In the genomic region with DNA sequence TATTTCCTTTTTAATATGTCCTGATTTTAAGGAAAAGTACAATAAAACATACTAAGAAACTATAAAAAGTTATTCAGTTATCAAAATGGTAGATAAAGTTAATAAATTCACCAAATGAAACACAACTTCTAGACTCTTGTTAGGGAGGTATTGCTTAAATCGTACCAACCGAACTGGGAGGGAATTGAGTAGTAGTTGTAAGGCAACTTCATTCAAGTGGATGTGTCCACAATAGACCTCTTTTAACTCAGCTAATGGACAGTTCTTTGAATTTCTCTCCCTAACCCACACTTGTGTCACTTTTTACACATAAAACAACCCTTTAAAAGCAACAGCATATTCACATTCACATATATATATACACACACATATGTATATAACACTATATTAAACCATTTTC, we compare ENCODE assay signal across 22 cellular contexts. TPM values are rescaled to one million over a fixed set of nuclear protein-coding genes. Genes with fewer than 3 reads are reported as not detected.
DNase-seq lines count a peak whose midpoint lies in the region; ATAC-seq, FAIRE-seq and TF ChIP-seq lines count a peak whose summit lies in the region.
"Had no signal": no experiment of that assay in that cellular context is flagged by ENCODE, and none has a peak within 500 bp of the region (broad histone marks: within the 10 kb centered on the region; RNA-seq: fewer than 3 reads in every experiment).

No MANE protein-coding gene starts in this region.

- TF ChIP-seq CTCF in HepG2 (CRISPR knock-in tag; IDR thresholded peaks at IDR 0.05) = no peak
- TF ChIP-seq CTCF in right lobe of liver (IDR thresholded peaks at IDR 0.05) = no peak
- no peak for TF ChIP-seq CTCF in smooth muscle cell (IDR thresholded peaks at IDR 0.05; ENCODE audit: borderline replicate concordance, insufficient read depth, poor library complexity, severe bottlenecking)

- H4K20me1 ChIP-seq in HepG2 (ENCODE audit: insufficient read depth, low read length) (peaks cover 28% of the 10 kb centered on the region), smooth muscle cell (ENCODE audit: low read depth) (no peaks in the 10 kb centered on the region)
- H4K20me1 ChIP-seq: BLaER1 had no signal

- POLR2A ChIA-PET in HepG2 (lab: Yijun Ruan, JAX) = no interaction called here

- FAIRE-seq in HepG2 (lab: Jason Lieb, UNC) (no peak), TTC549 (lab: Jason Lieb, UNC) (peak; percentile 5), small intestine (lab: Jason Lieb, UNC) (peak; percentile 23)
- FAIRE-seq: GM12878, GM12892 had no signal

- WGBS in HepG2 (ENCODE audit: low lambda C conversion rate) = 95% methylated on average over 2 of the region's 2 CpGs
- whole genome bisulfite sequencing in right lobe of liver (ENCODE audit: insufficient coverage, low coverage, low lambda C conversion rate, missing lambda C conversion rate) = 51% methylated on average over 2 of the region's 2 CpGs
- 93 to 98% (median 96%) methylated on average over 2 of the region's 2 CpGs for WGBS in small intestine, 3 donors
- whole genome bisulfite sequencing in smooth muscle cell (ENCODE audit: low lambda C conversion rate) = 90% methylated on average over 2 of the region's 2 CpGs

- CTCF ChIA-PET in HepG2 (lab: Yijun Ruan, JAX; ENCODE audit: low intra/inter-chr PET ratio, low total read pairs) = interaction anchor here (1.8 to 7.2 kb wide), 2 partner anchors 84 to 346 kb away, joined by 8 to 258 read pairs; no protein-coding TSS in a partner anchor

- H3K4me3 ChIP-seq in HepG2 (replicated peaks in 1 of 3; ENCODE audit: insufficient read depth in 1 of 3, low read depth in 2 of 3, low read length in 3 of 3) (no peak overlapping the region), right lobe of liver (no peak overlapping the region), small intestine (ENCODE audit: low read depth in 1 of 2, low read length in 2 of 2) (no peak overlapping the region), smooth muscle cell (no peak overlapping the region)
- H3K4me3 ChIP-seq: BLaER1, GM12878 had no signal

- in situ Hi-C loops in HepG2 (cut with HindIII; ENCODE audit: extremely low pct_ligation_motif_present, low pct_unique_long_range_greater_than_20kb) = no loop called here

- H3F3A ChIP-seq in smooth muscle cell (ENCODE audit: low read depth) = no peaks in the 10 kb centered on the region

- BruUV-seq in HepG2 (replicated peaks; lab: Mats Ljungman, UMichigan) = no TSS peak

- 0 out of 2 replicates have a peak, but pooled peaks cover 14% of the 10 kb centered on the region for H3K9me3 ChIP-seq in HepG2 (ENCODE audit: low read length)
- H3K9me3 ChIP-seq in right lobe of liver = no peaks in the 10 kb centered on the region
- H3K9me3 ChIP-seq in small intestine (ENCODE audit: control insufficient read depth, low read depth) = no peaks in the 10 kb centered on the region
- H3K9me3 ChIP-seq in smooth muscle cell (replicated peaks; ENCODE audit: low read depth) = no peaks in the 10 kb centered on the region
- H3K9me3 ChIP-seq: BE2C had no signal

- no peak for TF ChIP-seq RAD21 in HepG2 (CRISPR knock-in tag; IDR thresholded peaks at IDR 0.05)

- no peak for TF ChIP-seq POLR2A in HepG2 (IDR thresholded peaks at IDR 0.05; ENCODE audit: insufficient read depth in 1 of 2, low read depth in 2 of 2, low read length in 2 of 2)
- no peak for TF ChIP-seq POLR2A in right lobe of liver (IDR thresholded peaks at IDR 0.05)

- H3K27ac ChIP-seq in HepG2 (ENCODE audit: extremely low read length, insufficient read depth, low read length) = no peak overlapping the region
- H3K27ac ChIP-seq in right lobe of liver = no peak overlapping the region
- H3K27ac ChIP-seq in small intestine (ENCODE audit: low read depth in 1 of 2, low read length in 1 of 2) = no peak overlapping the region
- H3K27ac ChIP-seq in smooth muscle cell (ENCODE audit: low read depth) = no peak overlapping the region
- H3K27ac ChIP-seq: 22Rv1, BLaER1 had no signal

- H3K79me2 ChIP-seq in HepG2 (ENCODE audit: insufficient read depth, low read length) (peaks cover 29% of the 10 kb centered on the region), smooth muscle cell (ENCODE audit: low read depth) (no peaks in the 10 kb centered on the region)

- H3K4me1 ChIP-seq in HepG2 (ENCODE audit: insufficient read depth, low read length) (peaks cover 16% of the 10 kb centered on the region), right lobe of liver (peaks cover 0 to 4% (median 2%) of the 10 kb centered on the region in 4 donors), small intestine (ENCODE audit: control insufficient read depth in 2 of 2, insufficient read depth in 1 of 2, low read depth in 1 of 2, low read length in 1 of 2) (no peaks in the 10 kb centered on the region), smooth muscle cell (ENCODE audit: low read depth) (no peaks in the 10 kb centered on the region)
- H3K4me1 ChIP-seq: BE2C had no signal

- intact Hi-C loops in HepG2 (cut with micrococcal nuclease; ENCODE audit: unreplicated experiment) = no loop called here
- intact Hi-C loops in right lobe of liver (cut with DNase I) = no loop called here

- peaks cover 31 to 68% of the 10 kb centered on the region in 2 experiments for H3K36me3 ChIP-seq in HepG2 (replicated peaks in 1 of 2; ENCODE audit: control insufficient read depth in 1 of 2, insufficient read depth in 2 of 2, low read length in 2 of 2)
- peaks cover 0 to 28% (median 8%) of the 10 kb centered on the region in 4 donors for H3K36me3 ChIP-seq in right lobe of liver
- H3K36me3 ChIP-seq in small intestine (ENCODE audit: control insufficient read depth in 2 of 2, insufficient read depth in 2 of 2, low read length in 2 of 2) = peaks cover 0 to 2% of the 10 kb centered on the region in 2 donors
- H3K36me3 ChIP-seq in smooth muscle cell (ENCODE audit: low read depth) = peaks cover 22% of the 10 kb centered on the region
- H3K36me3 ChIP-seq: BE2C, BLaER1 had no signal

- TF ChIP-seq EP300 in HepG2 (IDR thresholded peaks at IDR 0.05; ENCODE audit: low read depth in 2 of 2, low read length in 2 of 2) (no peak), HepG2 (CRISPR knock-in tag; IDR thresholded peaks at IDR 0.05; ENCODE audit: borderline replicate concordance) (no peak)

- ATAC-seq in HepG2 (no peak), right lobe of liver (no peak), GM18858 (IDR thresholded peaks at IDR 0.05; ENCODE audit: unreplicated experiment) (no peak), HG03045 (IDR thresholded peaks at IDR 0.05; ENCODE audit: unreplicated experiment) (no peak)
- ATAC-seq: GM12878 had no signal

- H3K27me3 ChIP-seq in HepG2 (ENCODE audit: control insufficient read depth in 1 of 2, insufficient read depth in 2 of 2, low read length in 2 of 2) (no peaks in the 10 kb centered on the region), right lobe of liver (no peaks in the 10 kb centered on the region), small intestine (ENCODE audit: control insufficient read depth in 2 of 2, insufficient read depth in 2 of 2, low read length in 2 of 2) (no peaks in the 10 kb centered on the region), smooth muscle cell (ENCODE audit: low read depth) (no peaks in the 10 kb centered on the region)
- H3K27me3 ChIP-seq: BE2C, BLaER1 had no signal

- H3K4me2 ChIP-seq in HepG2 (ENCODE audit: low read depth, low read length) = no peak overlapping the region
- no peak overlapping the region for H3K4me2 ChIP-seq in smooth muscle cell
- H3K4me2 ChIP-seq: BLaER1 had no signal

- no peak overlapping the region for H2AFZ ChIP-seq in HepG2 (ENCODE audit: low read length)
- no peak overlapping the region for H2AFZ ChIP-seq in smooth muscle cell (ENCODE audit: low read depth)

- H3K9ac ChIP-seq in HepG2 (ENCODE audit: insufficient read depth, low read depth, low read length) (no peak overlapping the region), smooth muscle cell (ENCODE audit: low read depth) (no peak overlapping the region)
- H3K9ac ChIP-seq: BLaER1 had no signal

- DNase-seq in HepG2 (ENCODE audit: low spot score) (no peak), right lobe of liver (no peak), small intestine (no peak), smooth muscle cell (lab: John Stamatoyannopoulos, UW; ENCODE audit: unreplicated experiment) (no peak)
- DNase-seq: BE2C; C1 segment of cervical spinal cord; CD4-positive, alpha-beta memory T cell; CD8-positive, alpha-beta memory T cell; COR-L47; DMS 273 treated with DMSO at 0.1 percent for 48 hours; DMS153; DMS79; DND-41; GDM1 had no signal

RNA-seq across cellular contexts. Expression of gene CALCRL, which starts 49.1 kb away (rescaled TPM):
- total RNA-seq in HepG2 (2016; rRNA removed; fragmentation: Illumina TruSeq; extraction: Trizol) (0.02 TPM in 1 of 2 replicates, not detected in the other), right lobe of liver (10 to 100 TPM in 1 of 6 experiments, 1 to 10 TPM in 5; 3.7 to 13.9 (median 8.2) TPM), smooth muscle cell (1.6 and 1.7 TPM in 2 replicates)
- not detected in 2 replicates for total RNA-seq in HepG2 (2016; cell fraction: cytosol; rRNA removed; fragmentation: Illumina TruSeq; extraction: Trizol; ENCODE audit: low read depth)
- 0.15 TPM in 1 of 2 replicates, not detected in the other for total RNA-seq in HepG2 (2016; cell fraction: insoluble cytoplasmic fraction; rRNA removed; fragmentation: Illumina TruSeq; extraction: Trizol)
- total RNA-seq in HepG2 (2016; cell fraction: membrane; rRNA removed; fragmentation: Illumina TruSeq; extraction: Trizol) = 0.21 TPM in 1 of 2 replicates, not detected in the other
- not detected in 2 replicates for total RNA-seq in HepG2 (2016; cell fraction: nucleus; rRNA removed; fragmentation: Illumina TruSeq; extraction: Trizol)
- polyA plus RNA-seq in HepG2 (2011; rRNA removed) (0.18 TPM in 1 of 2 replicates, not detected in the other), small intestine (10 to 100 TPM in 1 of 3 donors, under 1 TPM in 2; 0.22 to 12.1 (median 0.27) TPM), smooth muscle cell (0.61 and 0.77 TPM in 2 replicates)
- 0.09 TPM in 1 of 2 replicates, not detected in the other for polyA plus RNA-seq in HepG2 (2011; cell fraction: cytosol; rRNA removed)
- 0.03 TPM in 1 of 2 replicates, not detected in the other for polyA plus RNA-seq in HepG2 (2011; cell fraction: nucleus; rRNA removed)
- 0.20 and 0.66 TPM in 2 replicates for polyA plus RNA-seq in HepG2 (2012)
- not detected in 2 replicates for polyA plus RNA-seq in HepG2 (2016; cell fraction: cytosol; fragmentation: Illumina TruSeq; extraction: Trizol; ENCODE audit: low read depth)
- polyA plus RNA-seq in HepG2 (2016; cell fraction: insoluble cytoplasmic fraction; fragmentation: Illumina TruSeq; extraction: Trizol; ENCODE audit: low read depth) = not detected in 2 replicates
- polyA plus RNA-seq in HepG2 (2016; cell fraction: membrane; fragmentation: Illumina TruSeq; extraction: Trizol; ENCODE audit: low read depth) = not detected in 2 replicates
- not detected in 2 replicates for polyA plus RNA-seq in HepG2 (2016; cell fraction: nucleus; fragmentation: Illumina TruSeq; extraction: Trizol; ENCODE audit: insufficient read depth, low read depth)
- polyA minus RNA-seq in HepG2 (2011; rRNA and poly(A)+ RNA removed; ENCODE audit: low replicate concordance) = not detected in 2 replicates
- polyA minus RNA-seq in HepG2 (2011; cell fraction: cytosol; rRNA and poly(A)+ RNA removed) = not detected in 2 replicates
- 0.26 and 0.87 TPM in 2 replicates for polyA minus RNA-seq in HepG2 (2011; cell fraction: nucleus; rRNA and poly(A)+ RNA removed)
- total RNA-seq: CD8-positive, alpha-beta memory T cell had no signal
- polyA plus RNA-seq: CD4-positive, alpha-beta memory T cell had no signal

RNA-seq across cellular contexts. Expression of gene TFPI, which starts 57.1 kb away (rescaled TPM):
- total RNA-seq in HepG2 (2016; rRNA removed; fragmentation: Illumina TruSeq; extraction: Trizol) (161 and 301 TPM in 2 replicates), right lobe of liver (100 to 1,000 TPM; 145 to 223 (median 189) TPM), smooth muscle cell (194 and 243 TPM in 2 replicates)
- total RNA-seq in HepG2 (2016; cell fraction: cytosol; rRNA removed; fragmentation: Illumina TruSeq; extraction: Trizol; ENCODE audit: low read depth) = 38.3 and 39.3 TPM in 2 replicates
- 172 and 272 TPM in 2 replicates for total RNA-seq in HepG2 (2016; cell fraction: insoluble cytoplasmic fraction; rRNA removed; fragmentation: Illumina TruSeq; extraction: Trizol)
- 52.0 and 70.0 TPM in 2 replicates for total RNA-seq in HepG2 (2016; cell fraction: membrane; rRNA removed; fragmentation: Illumina TruSeq; extraction: Trizol)
- 317 and 356 TPM in 2 replicates for total RNA-seq in HepG2 (2016; cell fraction: nucleus; rRNA removed; fragmentation: Illumina TruSeq; extraction: Trizol)
- polyA plus RNA-seq in HepG2 (2011; rRNA removed) (404 and 436 TPM in 2 replicates), small intestine (10 to 100 TPM; 36.2 to 56.4 (median 41.9) TPM), smooth muscle cell (159 and 169 TPM in 2 replicates)
- 141 and 281 TPM in 2 replicates for polyA plus RNA-seq in HepG2 (2011; cell fraction: cytosol; rRNA removed)
- 59.5 and 99.9 TPM in 2 replicates for polyA plus RNA-seq in HepG2 (2011; cell fraction: nucleus; rRNA removed)
- polyA plus RNA-seq in HepG2 (2012) = 778 and 1,175 TPM in 2 replicates
- 23.5 and 25.5 TPM in 2 replicates for polyA plus RNA-seq in HepG2 (2016; cell fraction: cytosol; fragmentation: Illumina TruSeq; extraction: Trizol; ENCODE audit: low read depth)
- 122 TPM in 2 replicates for polyA plus RNA-seq in HepG2 (2016; cell fraction: insoluble cytoplasmic fraction; fragmentation: Illumina TruSeq; extraction: Trizol; ENCODE audit: low read depth)
- 32.9 and 33.4 TPM in 2 replicates for polyA plus RNA-seq in HepG2 (2016; cell fraction: membrane; fragmentation: Illumina TruSeq; extraction: Trizol; ENCODE audit: low read depth)
- 310 and 322 TPM in 2 replicates for polyA plus RNA-seq in HepG2 (2016; cell fraction: nucleus; fragmentation: Illumina TruSeq; extraction: Trizol; ENCODE audit: insufficient read depth, low read depth)
- polyA minus RNA-seq in HepG2 (2011; rRNA and poly(A)+ RNA removed; ENCODE audit: low replicate concordance) = 28.8 and 207 TPM in 2 replicates
- 198 and 296 TPM in 2 replicates for polyA minus RNA-seq in HepG2 (2011; cell fraction: cytosol; rRNA and poly(A)+ RNA removed)
- 460 and 590 TPM in 2 replicates for polyA minus RNA-seq in HepG2 (2011; cell fraction: nucleus; rRNA and poly(A)+ RNA removed)
- total RNA-seq: CD4-positive, alpha-beta memory T cell; CD8-positive, alpha-beta memory T cell had no signal
- polyA plus RNA-seq: CD4-positive, alpha-beta memory T cell; CD4-positive, CD25-positive, alpha-beta regulatory T cell; CD8-positive, alpha-beta memory T cell had no signal
